Comparison of ENCODE assay signal across 8 cellular contexts in the genomic region with DNA sequence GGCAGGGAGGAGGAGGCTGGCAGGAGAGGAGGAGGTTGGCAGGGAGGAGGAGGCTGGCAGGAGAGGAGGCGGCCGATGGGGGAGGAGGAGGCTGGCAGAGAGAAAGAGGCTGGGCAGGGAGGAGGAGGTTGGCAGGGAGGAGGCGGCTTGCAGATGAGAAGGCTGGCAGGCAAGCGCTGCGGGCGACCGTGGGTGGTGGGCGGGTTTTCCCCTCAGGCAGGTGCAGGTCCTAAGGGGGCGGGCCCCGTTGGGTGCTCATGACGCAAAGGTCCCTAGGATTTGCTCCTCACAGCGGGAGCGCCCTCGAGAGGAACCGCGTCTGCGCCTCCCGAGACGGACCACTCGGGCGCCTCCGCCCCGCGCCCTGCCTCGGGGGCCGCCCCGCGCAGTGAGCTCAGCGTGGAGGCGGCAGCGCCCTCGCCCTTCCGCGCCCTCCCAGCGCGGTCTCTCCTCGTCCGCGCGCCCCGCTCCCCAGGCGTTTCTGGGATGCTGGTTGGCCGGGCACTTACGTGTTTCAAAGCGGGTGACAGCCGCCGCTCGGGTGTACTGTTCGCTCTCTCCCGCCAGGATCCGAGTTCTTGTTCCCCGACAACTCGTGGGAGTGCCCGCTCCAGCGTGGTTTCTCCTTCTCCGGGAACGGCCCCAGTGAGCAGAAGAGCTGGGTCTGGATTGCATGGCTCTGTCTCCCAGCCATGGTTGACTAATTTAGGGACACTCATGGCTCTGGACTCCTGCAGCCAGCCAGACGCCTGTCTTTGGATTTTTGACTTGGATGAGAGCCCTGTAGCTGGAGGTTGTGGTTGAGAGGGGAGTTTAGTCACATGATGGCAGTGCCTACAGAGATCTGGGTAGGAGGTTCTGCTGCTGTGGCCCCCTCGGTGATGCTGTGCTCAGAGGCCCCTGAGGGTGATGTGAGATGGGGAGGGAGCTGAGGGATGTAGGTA.
DNase-seq lines count a peak whose midpoint lies in the region; ATAC-seq and TF ChIP-seq lines count a peak whose summit lies in the region.

No MANE protein-coding gene starts in this region.

- H3K36me3 ChIP-seq in endocrine pancreas (ENCODE audit: control insufficient read depth, insufficient read depth, low read length) = no peaks in the 10 kb centered on the region
- H3K36me3 ChIP-seq in mucosa of rectum (ENCODE audit: control insufficient read depth in 2 of 2, insufficient read depth in 2 of 2, low read length in 2 of 2) = no peaks in the 10 kb centered on the region

- no peak for ATAC-seq in HG02642 (IDR thresholded peaks at IDR 0.05; ENCODE audit: poor library complexity, unreplicated experiment)

- no peak overlapping the region for H3K27ac ChIP-seq in mucosa of rectum (ENCODE audit: low read depth in 2 of 2, low read length in 2 of 2)

- peak overlapping the region; percentile 60 for H3K9ac ChIP-seq in endocrine pancreas (ENCODE audit: control insufficient read depth, insufficient read depth, low read length)
- peak overlapping the region in 1 of 2 donors; percentile 41 for H3K9ac ChIP-seq in mucosa of rectum (ENCODE audit: low read depth in 1 of 2, low read length in 2 of 2)

- H3K27me3 ChIP-seq in endocrine pancreas (ENCODE audit: control insufficient read depth, insufficient read depth, low read length) (no peaks in the 10 kb centered on the region), mucosa of rectum (ENCODE audit: control insufficient read depth in 2 of 2, insufficient read depth in 2 of 2, low read length in 2 of 2) (peaks cover 0 to 10% of the 10 kb centered on the region in 2 donors)

- H3K9me3 ChIP-seq in endocrine pancreas (ENCODE audit: control insufficient read depth, low read length) = no peaks in the 10 kb centered on the region
- no peaks in the 10 kb centered on the region for H3K9me3 ChIP-seq in mucosa of rectum (ENCODE audit: control insufficient read depth in 2 of 2, low read length in 2 of 2)

- H3K4me3 ChIP-seq in AG09309 (ENCODE audit: control insufficient read depth, low read depth, low read length) = peak overlapping the region; percentile 44
- peak overlapping the region; percentile 61 for H3K4me3 ChIP-seq in endocrine pancreas (ENCODE audit: control insufficient read depth, insufficient read depth, low read length)
- peak overlapping the region; percentile 67 to 74 for H3K4me3 ChIP-seq in mucosa of rectum (ENCODE audit: low read length in 2 of 2)

- H3K4me1 ChIP-seq in endocrine pancreas (ENCODE audit: control insufficient read depth, insufficient read depth, low read length) (no peaks in the 10 kb centered on the region), mucosa of rectum (ENCODE audit: control insufficient read depth in 2 of 2, insufficient read depth in 2 of 2, low read length in 2 of 2) (peaks cover 9% of the 10 kb centered on the region in 2 donors)

- TF ChIP-seq CTCF in AG09309 (IDR thresholded peaks at IDR 0.05; ENCODE audit: control insufficient read depth, insufficient read depth, low read depth, low read length, missing control alignments) = no peak

- peak; percentile 16 for DNase-seq in AG09309 (ENCODE audit: low read depth)
- peak; percentile 18 for DNase-seq in HCEC 1CT
- peak; percentile 25 for DNase-seq in NCI-H446 treated with DMSO at 0.1 percent for 48 hours (lab: John Stamatoyannopoulos, UW)
- DNase-seq in activated CD8-positive, alpha-beta memory T cell treated with anti-CD3 and anti-CD28 coated beads, Interleukin-2, amount 50 U/mL, for 4 hours = peak; percentile 92
- DNase-seq in stimulated activated CD8-positive, alpha-beta memory T cell treated with anti-CD3 and anti-CD28 coated beads, Interleukin-2, amount 100 ng/mL, for 48 hours (ENCODE audit: low read depth in 2 of 2) = peak; percentile 76 to 89

Comparison
In these comparisons a context has a peak if more than half of its experiments do, and no peak if none do; other contexts are left out.
1. DNase-seq: peak in every context shown above with its lines; median percentile 92 in activated CD8-positive, alpha-beta memory T cell treated with anti-CD3 and anti-CD28 coated beads, Interleukin-2, amount 50 U/mL, for 4 hours; 82 in stimulated activated CD8-positive, alpha-beta memory T cell treated with anti-CD3 and anti-CD28 coated beads, Interleukin-2, amount 100 ng/mL, for 48 hours; 25 in NCI-H446 treated with DMSO at 0.1 percent for 48 hours; 18 in HCEC 1CT; 16 in AG09309.